Comparison of ENCODE assay signal across 25 cellular contexts in genomic region chr1:180299486-180300246, GRCh38.
"Had no signal": no experiment of that assay in that cellular context is flagged by ENCODE, and none has a peak within 500 bp of the region (broad histone marks: within the 10 kb centered on the region; RNA-seq: fewer than 3 reads in every experiment).

No MANE protein-coding gene starts in this region.

- DNase-seq: activated B cell treated with CpG ODN at 0.5 μM for 24 hours; activated CD4-positive, alpha-beta T cell treated with anti-CD3 and anti-CD28 coated beads for 4 hours; activated CD4-positive, alpha-beta T cell treated with anti-CD3 and anti-CD28 coated beads, Interleukin-2, amount 50 U/mL, for 48 hours; activated CD8-positive, alpha-beta memory T cell treated with anti-CD3 and anti-CD28 coated beads, Interleukin-2, amount 50 U/mL, for 48 hours; activated naive CD4-positive, alpha-beta T cell treated with Interleukin-2 at 50 U/mL for 16 hours; activated naive CD8-positive, alpha-beta T cell treated with anti-CD3 and anti-CD28 coated beads for 36 hours; activated T-cell treated with anti-CD3 and anti-CD28 coated beads, Interleukin-2, amount 50 U/mL, for 4 hours; colonic mucosa; heart right ventricle; left colon; mesenchymal stem cell; mucosa of descending colon; occipital lobe; right lobe of liver; stimulated activated CD4-positive, alpha-beta T cell treated with anti-CD3 and anti-CD28 coated beads, Interleukin-1b, Interleukin-23, amount 100 ng/mL, for 48 hours; substantia nigra; T-helper 9 cell; thyroid gland; upper lobe of right lung had no signal

- H3K4me3 Mint-ChIP-seq: activated B cell treated with CpG ODN at 0.5 μM for 24 hours; activated naive CD8-positive, alpha-beta T cell treated with anti-CD3 and anti-CD28 coated beads for 36 hours; activated T-cell treated with anti-CD3 and anti-CD28 coated beads, Interleukin-2, amount 50 U/mL, for 4 hours; central memory CD8-positive, alpha-beta T cell; neural crest cell; stimulated activated naive CD8-positive, alpha-beta T cell treated with anti-CD3 and anti-CD28 coated beads, Interleukin-15, Interleukin-2, amounts not matched to agents 100 ng/mL and 50 ng/mL, for 24 hours had no signal

- H3K36me3 ChIP-seq: colonic mucosa, heart right ventricle, right lobe of liver, thyroid gland, upper lobe of right lung had no signal

- H3K27ac Mint-ChIP-seq: activated B cell treated with CpG ODN at 0.5 μM for 24 hours; activated naive CD8-positive, alpha-beta T cell treated with anti-CD3 and anti-CD28 coated beads for 36 hours; activated T-helper 2 cell treated with anti-CD3 and anti-CD28 coated beads, Interferon-gamma antibody, Interleukin-2, Interleukin-4, amounts not matched to agents 10 μg/mL and 5 μg/mL and 100 μg/mL, durations not matched to agents 14 hours and 24 hours and 36 hours; stimulated activated naive CD8-positive, alpha-beta T cell treated with anti-CD3 and anti-CD28 coated beads, Interleukin-15, Interleukin-2, amounts not matched to agents 100 ng/mL and 50 ng/mL, for 24 hours had no signal

- H3K4me1 Mint-ChIP-seq: activated B cell treated with CpG ODN at 0.5 μM for 24 hours, neural crest cell had no signal

- H3K27ac ChIP-seq: colonic mucosa, epithelial cell of prostate, heart right ventricle, right lobe of liver, skin epidermis, thyroid gland, upper lobe of right lung had no signal

- H3K27me3 Mint-ChIP-seq: activated B cell treated with CpG ODN at 0.5 μM for 24 hours; activated naive CD8-positive, alpha-beta T cell treated with anti-CD3 and anti-CD28 coated beads for 36 hours; central memory CD8-positive, alpha-beta T cell; stimulated activated naive CD8-positive, alpha-beta T cell treated with anti-CD3 and anti-CD28 coated beads, Interleukin-15, Interleukin-2, amounts not matched to agents 100 ng/mL and 50 ng/mL, for 24 hours had no signal

- H3K4me1 ChIP-seq: colonic mucosa, heart right ventricle, right lobe of liver, thyroid gland, upper lobe of right lung had no signal

- H3K9me3 Mint-ChIP-seq: activated B cell treated with CpG ODN at 0.5 μM for 24 hours; activated T-cell treated with anti-CD3 and anti-CD28 coated beads, Interleukin-2, amount 50 U/mL, for 4 hours; activated T-helper 2 cell treated with anti-CD3 and anti-CD28 coated beads, Interferon-gamma antibody, Interleukin-2, Interleukin-4, amounts not matched to agents 10 μg/mL and 5 μg/mL and 100 μg/mL, durations not matched to agents 14 hours and 24 hours and 36 hours; central memory CD8-positive, alpha-beta T cell; neural crest cell; stimulated activated naive CD8-positive, alpha-beta T cell treated with anti-CD3 and anti-CD28 coated beads, Interleukin-15, Interleukin-2, amounts not matched to agents 100 ng/mL and 50 ng/mL, for 24 hours had no signal

- H3K9me3 ChIP-seq: colonic mucosa, mucosa of descending colon, right lobe of liver, thyroid gland, upper lobe of right lung had no signal

- H3K4me3 ChIP-seq: colonic mucosa, heart right ventricle, mucosa of descending colon, right lobe of liver, skin epidermis, thyroid gland, upper lobe of right lung had no signal

- H3K27me3 ChIP-seq: colonic mucosa, heart right ventricle, right lobe of liver, thyroid gland, upper lobe of right lung had no signal
